In genomic region chr4:7901274-7901845, GRCh38 we compare ENCODE assay signal across 16 cellular contexts. TPM values are rescaled to one million over a fixed set of nuclear protein-coding genes. Genes with fewer than 3 reads are reported as not detected.
A peak's percentile ranks its signal among the peaks of the same experiment; 100 is the strongest.
DNase-seq lines count a peak whose midpoint lies in the region; ATAC-seq and TF ChIP-seq lines count a peak whose summit lies in the region.
"Had no signal": no experiment of that assay in that cellular context is flagged by ENCODE, and none has a peak within 500 bp of the region (broad histone marks: within the 10 kb centered on the region; RNA-seq: fewer than 3 reads in every experiment).

No MANE protein-coding gene starts in this region.

- H3K4me1 ChIP-seq in GM23338 (ENCODE audit: insufficient read depth): peaks cover 67% of the 10 kb centered on the region
- H3K4me1 ChIP-seq in ectodermal cell (ENCODE audit: control insufficient read depth, insufficient read depth, low read length): peaks cover 41% of the 10 kb centered on the region
- peaks cover 3% of the 10 kb centered on the region for H3K4me1 ChIP-seq in CD8-positive, alpha-beta memory T cell (ENCODE audit: insufficient read depth, low read length)

- H3K9me3 Mint-ChIP-seq in GM23338 (no peaks in the 10 kb centered on the region), osteocyte (ENCODE audit: unreplicated experiment) (no peaks in the 10 kb centered on the region)
- H3K9me3 Mint-ChIP-seq in CD8-positive, alpha-beta memory T cell: no peaks in the 10 kb centered on the region
- H3K9me3 Mint-ChIP-seq in naive thymus-derived CD8-positive, alpha-beta T cell: no peaks in the 10 kb centered on the region

- peak; percentile 32 for ATAC-seq in GM23338
- no peak for ATAC-seq in naive thymus-derived CD8-positive, alpha-beta T cell
- ATAC-seq: activated CD8-positive, alpha-beta memory T cell treated with anti-CD3 and anti-CD28 coated beads, Interleukin-2, amount 10 ng/mL, durations not matched to agents 7 days and 5 days had no signal

- H3K4me3 Mint-ChIP-seq in GM23338 (no peak overlapping the region), osteocyte (ENCODE audit: unreplicated experiment) (peak overlapping the region; percentile 55)
- H3K4me3 Mint-ChIP-seq in CD8-positive, alpha-beta memory T cell: no peak overlapping the region
- peak overlapping the region in 4 of 10 donors; percentile 21 to 59 (median 36) for H3K4me3 Mint-ChIP-seq in naive thymus-derived CD8-positive, alpha-beta T cell
- H3K4me3 Mint-ChIP-seq: activated CD8-positive, alpha-beta memory T cell treated with anti-CD3 and anti-CD28 coated beads, Interleukin-2, amount 10 ng/mL, durations not matched to agents 7 days and 5 days; B cell had no signal

- H3K4me2 ChIP-seq in GM23338: peak overlapping the region; percentile 55; the same call in 1 of the 2 replicates

- peak overlapping the region; percentile 51; the same call in 1 of the 2 replicates for H3K27ac Mint-ChIP-seq in GM23338
- peak overlapping the region; percentile 97 for H3K27ac Mint-ChIP-seq in osteocyte (ENCODE audit: unreplicated experiment)
- H3K27ac Mint-ChIP-seq in CD8-positive, alpha-beta memory T cell: peak overlapping the region in 3 of 8 donors; percentile 10 to 76 (median 24)
- H3K27ac Mint-ChIP-seq in naive thymus-derived CD8-positive, alpha-beta T cell: peak overlapping the region in 1 of 10 donors; percentile 88
- H3K27ac Mint-ChIP-seq: activated CD8-positive, alpha-beta memory T cell treated with anti-CD3 and anti-CD28 coated beads, Interleukin-2, amount 10 ng/mL, durations not matched to agents 7 days and 5 days; B cell had no signal

- H3K4me3 ChIP-seq in GM23338 (no peak overlapping the region), ectodermal cell (ENCODE audit: insufficient read depth, low read depth, low read length) (no peak overlapping the region)
- no peak overlapping the region for H3K4me3 ChIP-seq in CD8-positive, alpha-beta memory T cell (ENCODE audit: low read length)
- H3K4me3 ChIP-seq: lung had no signal

- H3K27me3 Mint-ChIP-seq in GM23338 (ENCODE audit: insufficient read depth, low read depth, poor library complexity) (peaks cover 2% of the 10 kb centered on the region), osteocyte (ENCODE audit: unreplicated experiment) (no peaks in the 10 kb centered on the region)
- peaks cover 0 to 3% of the 10 kb centered on the region in 2 donors for H3K27me3 Mint-ChIP-seq in CD8-positive, alpha-beta memory T cell
- H3K27me3 Mint-ChIP-seq in naive thymus-derived CD8-positive, alpha-beta T cell: peaks cover 0 to 30% (median 0%) of the 10 kb centered on the region in 5 donors

- POLR2A ChIA-PET in CD8-positive, alpha-beta memory T cell (lab: Charles Lee): no interaction called here
- POLR2A ChIA-PET in naive thymus-derived CD8-positive, alpha-beta T cell (lab: Charles Lee): no interaction called here

- DNase-seq in GM23338 (ENCODE audit: low spot score) (no peak), NCI-H748 (lab: John Stamatoyannopoulos, UW; ENCODE audit: unreplicated experiment) (peak; percentile 85), osteocyte (ENCODE audit: extremely low spot score, unreplicated experiment) (no peak)
- no peak for DNase-seq in CD8-positive, alpha-beta memory T cell
- no peak for DNase-seq in stimulated activated naive CD4-positive, alpha-beta T cell treated with Interleukin-2 at 50 U/mL for 16 hours (lab: John Stamatoyannopoulos, UW)
- no peak for DNase-seq in naive thymus-derived CD8-positive, alpha-beta T cell
- DNase-seq: activated CD8-positive, alpha-beta memory T cell treated with anti-CD3 and anti-CD28 coated beads, Interleukin-2, amount 10 ng/mL, durations not matched to agents 7 days and 5 days; activated gamma-delta T cell treated with Interleukin-2 at 50 U/mL for 16 hours; DND-41; H7; NCI-H226; nucleus accumbens; OCI-M1 had no signal

- H3K27me3 ChIP-seq in GM23338 (ENCODE audit: insufficient read depth): no peaks in the 10 kb centered on the region
- H3K27me3 ChIP-seq in ectodermal cell (ENCODE audit: control insufficient read depth, insufficient read depth, low read length, poor library complexity, severe bottlenecking): no peaks in the 10 kb centered on the region
- H3K27me3 ChIP-seq in CD8-positive, alpha-beta memory T cell (ENCODE audit: insufficient read depth, low read length, poor library complexity, severe bottlenecking): no peaks in the 10 kb centered on the region

- TF ChIP-seq CTCF in GM23338 (conservative IDR thresholded peaks at IDR 0.05; ENCODE audit: low read depth in 2 of 2) (no peak), osteocyte (IDR thresholded peaks at IDR 0.05) (no peak)

- H3K4me1 Mint-ChIP-seq in GM23338 (peaks cover 76% of the 10 kb centered on the region), osteocyte (ENCODE audit: unreplicated experiment) (peaks cover 87% of the 10 kb centered on the region)
- H3K4me1 Mint-ChIP-seq in CD8-positive, alpha-beta memory T cell: peaks cover 13 to 45% (median 25%) of the 10 kb centered on the region in 3 donors
- H3K4me1 Mint-ChIP-seq in naive thymus-derived CD8-positive, alpha-beta T cell: peaks cover 18 to 54% (median 34%) of the 10 kb centered on the region in 4 donors
- H3K4me1 Mint-ChIP-seq: B cell had no signal

- H2AFZ ChIP-seq in GM23338: no peak overlapping the region

- no peaks in the 10 kb centered on the region for H3K9me2 ChIP-seq in GM23338 (ENCODE audit: insufficient read depth)

- H3K36me3 Mint-ChIP-seq in GM23338 (ENCODE audit: low read depth): no peaks in the 10 kb centered on the region; the same call in 2 of the 3 replicates
- no peaks in the 10 kb centered on the region for H3K36me3 Mint-ChIP-seq in osteocyte (ENCODE audit: unreplicated experiment)
- no peaks in the 10 kb centered on the region for H3K36me3 Mint-ChIP-seq in CD8-positive, alpha-beta memory T cell
- peaks cover 0 to 5% (median 0%) of the 10 kb centered on the region in 3 donors for H3K36me3 Mint-ChIP-seq in naive thymus-derived CD8-positive, alpha-beta T cell
- H3K36me3 Mint-ChIP-seq: activated CD8-positive, alpha-beta memory T cell treated with anti-CD3 and anti-CD28 coated beads, Interleukin-2, amount 10 ng/mL, durations not matched to agents 7 days and 5 days had no signal

- peaks cover 7% of the 10 kb centered on the region; the same call in 1 of the 2 replicates for H3F3A ChIP-seq in GM23338 (replicated peaks; ENCODE audit: low read depth)

- H3K36me3 ChIP-seq in GM23338 (ENCODE audit: insufficient read depth): no peaks in the 10 kb centered on the region
- no peaks in the 10 kb centered on the region for H3K36me3 ChIP-seq in ectodermal cell (ENCODE audit: control insufficient read depth, insufficient read depth, low read length)
- no peaks in the 10 kb centered on the region for H3K36me3 ChIP-seq in CD8-positive, alpha-beta memory T cell (ENCODE audit: insufficient read depth, low read length)

- H3K27ac ChIP-seq in GM23338 (ENCODE audit: low read depth): 0 out of 2 replicates have a peak overlapping the region, but pooled peaks have one; percentile 39
- H3K27ac ChIP-seq in ectodermal cell (ENCODE audit: insufficient read depth, low read depth, low read length, poor library complexity, severe bottlenecking): peak overlapping the region; percentile 26
- H3K27ac ChIP-seq in CD8-positive, alpha-beta memory T cell (ENCODE audit: low read depth, low read length): no peak overlapping the region

- 85 to 88% methylated on average over 13 of the region's 13 CpGs for WGBS in ectodermal cell, 2 experiments

- H3K79me2 ChIP-seq in GM23338 (replicated peaks; ENCODE audit: insufficient read depth): peaks cover 88% of the 10 kb centered on the region

- H3K9me3 ChIP-seq in ectodermal cell (ENCODE audit: control insufficient read depth, low read length): no peaks in the 10 kb centered on the region
- H3K9me3 ChIP-seq in CD8-positive, alpha-beta memory T cell (ENCODE audit: low read length): no peaks in the 10 kb centered on the region

- H4K20me1 ChIP-seq in GM23338 (replicated peaks; ENCODE audit: insufficient read depth): no peaks in the 10 kb centered on the region; the same call in none of the 2 replicates

- CTCF ChIA-PET in CD8-positive, alpha-beta memory T cell (lab: Charles Lee): no interaction called here

RNA-seq across cellular contexts. Expression of gene AFAP1, which starts 38.3 kb away (rescaled TPM):
- total RNA-seq in GM23338 (2014; rRNA removed; shearing (Covaris generic)): 21.5 and 25.9 TPM in 2 replicates
- 5.4 and 6.5 TPM in 2 replicates for polyA plus RNA-seq in GM23338 (2016; fragmentation: Nextera tagmentation; extraction: Ambion mirVana)
- 11.8 TPM for polyA plus RNA-seq in ectodermal cell (2013, experiment 1 of 4)
- 12.1 TPM for polyA plus RNA-seq in ectodermal cell (2013, experiment 2 of 4)
- polyA plus RNA-seq in ectodermal cell (2013, experiment 3 of 4): 9.4 TPM
- 10.2 TPM for polyA plus RNA-seq in ectodermal cell (2013, experiment 4 of 4)
- 64.9 and 66.9 TPM in 2 replicates for total RNA-seq in osteocyte
- 10 to 100 TPM; 18.4 to 19.9 TPM for total RNA-seq in CD8-positive, alpha-beta memory T cell
- 2.3 TPM for polyA plus RNA-seq in CD8-positive, alpha-beta memory T cell
- total RNA-seq in naive thymus-derived CD8-positive, alpha-beta T cell: 1 to 10 TPM; 7.4 to 7.6 TPM
- polyA plus RNA-seq in naive thymus-derived CD8-positive, alpha-beta T cell: 1 to 10 TPM in 1 of 3 donors, under 1 TPM in 2; 0.90 to 3.3 (median 0.94) TPM
